8 cellular contexts compared by ENCODE assay signal in the genomic region with DNA sequence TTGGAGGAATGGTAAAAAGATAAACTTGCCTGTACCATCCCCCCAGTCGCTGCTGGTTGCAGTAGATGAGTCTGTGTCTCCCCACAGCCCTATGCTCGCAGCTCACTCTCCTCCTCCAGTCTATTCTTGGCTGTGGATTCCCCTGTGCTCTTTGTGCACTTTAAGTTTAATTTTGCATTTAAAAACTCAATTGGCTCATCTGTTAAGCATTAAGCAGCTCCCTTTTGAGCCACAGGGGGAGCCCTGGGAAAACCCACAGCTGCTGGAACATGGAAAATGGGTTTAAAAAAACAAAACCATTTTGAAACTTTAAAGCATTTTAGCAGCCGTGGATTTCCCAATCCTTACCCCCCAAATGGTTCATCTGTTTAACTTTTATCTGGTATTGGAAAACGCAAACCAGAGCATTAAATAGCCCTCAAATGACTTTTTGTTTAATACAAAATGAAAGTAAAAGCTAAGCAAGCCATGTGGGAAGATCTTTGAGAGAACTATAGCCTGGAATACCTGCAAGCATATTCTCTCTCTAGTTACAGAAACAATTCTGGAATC.
DNase-seq lines count a peak whose midpoint lies in the region; ATAC-seq, FAIRE-seq and TF ChIP-seq lines count a peak whose summit lies in the region.

No MANE protein-coding gene starts in this region.

- H3K27me3 ChIP-seq in SJSA1 (replicated peaks) = no peaks in the 10 kb centered on the region
- no peaks in the 10 kb centered on the region for H3K27me3 ChIP-seq in pancreas
- no peaks in the 10 kb centered on the region for H3K27me3 ChIP-seq in Karpas-422 (ENCODE audit: low read length)

- H3K9me2 ChIP-seq in Karpas-422 (replicated peaks; ENCODE audit: insufficient read depth, low read length) = no peaks in the 10 kb centered on the region

- H3K27ac ChIP-seq in SJSA1 (peak overlapping the region; percentile 82), pancreas (peak overlapping the region in 2 of 4 donors; percentile 30 to 37), Karpas-422 (ENCODE audit: low read length) (no peak overlapping the region)

- intact Hi-C loops in pancreas (cut with DNase I) = no loop called here

- WGBS in pancreas, 2 donors = 4 to 10% methylated on average over 4 of the region's 4 CpGs

- H3K4me1 ChIP-seq in SJSA1 (replicated peaks) (peaks cover 45% of the 10 kb centered on the region), pancreas (peaks cover 0 to 7% (median 0%) of the 10 kb centered on the region in 3 donors), Karpas-422 (ENCODE audit: low read length) (no peaks in the 10 kb centered on the region)

- no peak overlapping the region for H3K9ac ChIP-seq in Karpas-422 (ENCODE audit: low read length)

- H4K20me1 ChIP-seq in Karpas-422 (ENCODE audit: insufficient read depth, low read depth, low read length) = no peaks in the 10 kb centered on the region

- ATAC-seq in HG03135 (IDR thresholded peaks at IDR 0.05; ENCODE audit: unreplicated experiment) = peak; percentile 60
- ATAC-seq in pancreas = peak; percentile 71 to 93 (median 92)

- peak overlapping the region; percentile 23 for H3K4me3 ChIP-seq in SJSA1
- H3K4me3 ChIP-seq in pancreas = peak overlapping the region in 2 of 4 donors; percentile 26 to 28
- H3K4me3 ChIP-seq in Karpas-422 (ENCODE audit: low read length) = no peak overlapping the region

- H3K36me3 ChIP-seq in SJSA1 (no peaks in the 10 kb centered on the region), pancreas (no peaks in the 10 kb centered on the region), Karpas-422 (ENCODE audit: insufficient read depth, low read length) (no peaks in the 10 kb centered on the region)

- H3K4me2 ChIP-seq in Karpas-422 (ENCODE audit: low read depth, low read length, poor library complexity, severe bottlenecking) = no peak overlapping the region

- H3K79me2 ChIP-seq in Karpas-422 (ENCODE audit: low read length) = no peaks in the 10 kb centered on the region

- peak in 3 of 4 donors; percentile 26 to 48 (median 33) for TF ChIP-seq CTCF in pancreas (IDR thresholded peaks at IDR 0.05)

- FAIRE-seq in pancreas (lab: Jason Lieb, UNC) = no peak

- H3K9me3 ChIP-seq in SJSA1 (replicated peaks) (no peaks in the 10 kb centered on the region), pancreas (no peaks in the 10 kb centered on the region), Karpas-422 (ENCODE audit: low read length) (no peaks in the 10 kb centered on the region)

- peak; percentile 3 for DNase-seq in NCI-H2029 treated with DMSO at 0.1 percent for 48 hours (lab: John Stamatoyannopoulos, UW)
- no peak for DNase-seq in NCI-H2029 (lab: John Stamatoyannopoulos, UW)
- DNase-seq in SJSA1 (ENCODE audit: low read depth in 1 of 2, low spot score in 2 of 2) = peak; percentile 72 to 83
- DNase-seq in fibroblast of the conjunctiva (ENCODE audit: low read depth) = peak; percentile 90
- peak; percentile 23 to 61 (median 42) for DNase-seq in pancreas
- DNase-seq in stimulated activated naive CD4-positive, alpha-beta T cell treated with Interleukin-2 at 50 U/mL for 16 hours (lab: John Stamatoyannopoulos, UW) = no peak
- DNase-seq in Karpas-422 = no peak

- H2AFZ ChIP-seq in Karpas-422 (ENCODE audit: low read length) = no peak overlapping the region

Comparison
In these comparisons a context has a peak if more than half of its experiments do, and no peak if none do; other contexts are left out.
1. DNase-seq: peak in NCI-H2029 treated with DMSO at 0.1 percent for 48 hours (single experiment), SJSA1 (2 of 2), fibroblast of the conjunctiva (single experiment) and pancreas (6 of 6); none in NCI-H2029 (single experiment), stimulated activated naive CD4-positive, alpha-beta T cell treated with Interleukin-2 at 50 U/mL for 16 hours (single experiment) and Karpas-422 (single experiment).